In the genomic region with DNA sequence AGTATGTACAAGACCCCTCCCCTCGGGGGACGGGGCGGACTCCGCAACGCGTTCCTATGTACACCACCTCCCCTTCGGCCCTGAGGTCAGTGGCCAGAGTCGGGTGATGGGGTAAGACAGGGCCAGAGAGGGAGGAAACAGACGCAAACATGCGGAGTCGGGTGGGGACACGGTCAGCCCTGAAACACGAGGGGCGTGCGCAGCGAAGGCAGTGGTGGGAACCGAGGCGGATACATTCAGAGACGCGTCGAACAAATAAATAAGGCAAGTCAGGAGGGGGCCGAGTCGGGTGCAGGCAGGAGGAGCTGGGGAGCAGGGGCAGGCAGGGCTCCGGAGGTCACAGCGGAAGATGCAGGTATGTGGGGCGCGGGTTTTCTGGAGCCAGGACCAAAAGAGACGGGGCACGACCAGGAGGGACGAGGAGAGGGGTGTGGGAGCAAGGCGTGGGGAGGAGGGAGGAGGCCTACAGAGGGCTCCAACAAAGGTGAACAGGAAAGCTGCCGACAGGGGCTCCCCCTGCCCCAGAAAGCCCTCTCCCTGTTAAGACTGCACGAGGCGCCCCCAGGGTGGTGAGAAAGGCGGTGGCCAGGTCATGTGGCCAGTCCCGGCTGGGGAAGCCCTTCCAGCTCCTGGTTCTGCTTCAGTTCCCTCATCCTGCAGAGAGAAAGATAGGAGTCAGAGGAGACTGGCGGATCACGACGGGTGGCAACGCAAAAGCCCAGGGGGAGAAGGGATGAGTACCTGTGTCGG, we compare ENCODE assay signal across 1 cellular context.
A peak's percentile ranks its signal among the peaks of the same experiment; 100 is the strongest.
TF ChIP-seq lines count a peak whose summit lies in the region.

No MANE protein-coding gene starts in this region.

TF ChIP-seq in HepG2, 621 proteins besides CTCF, POLR2A, EP300 and RAD21 (continued from another document and continues in another):
- TF ChIP-seq, protein P1, sequence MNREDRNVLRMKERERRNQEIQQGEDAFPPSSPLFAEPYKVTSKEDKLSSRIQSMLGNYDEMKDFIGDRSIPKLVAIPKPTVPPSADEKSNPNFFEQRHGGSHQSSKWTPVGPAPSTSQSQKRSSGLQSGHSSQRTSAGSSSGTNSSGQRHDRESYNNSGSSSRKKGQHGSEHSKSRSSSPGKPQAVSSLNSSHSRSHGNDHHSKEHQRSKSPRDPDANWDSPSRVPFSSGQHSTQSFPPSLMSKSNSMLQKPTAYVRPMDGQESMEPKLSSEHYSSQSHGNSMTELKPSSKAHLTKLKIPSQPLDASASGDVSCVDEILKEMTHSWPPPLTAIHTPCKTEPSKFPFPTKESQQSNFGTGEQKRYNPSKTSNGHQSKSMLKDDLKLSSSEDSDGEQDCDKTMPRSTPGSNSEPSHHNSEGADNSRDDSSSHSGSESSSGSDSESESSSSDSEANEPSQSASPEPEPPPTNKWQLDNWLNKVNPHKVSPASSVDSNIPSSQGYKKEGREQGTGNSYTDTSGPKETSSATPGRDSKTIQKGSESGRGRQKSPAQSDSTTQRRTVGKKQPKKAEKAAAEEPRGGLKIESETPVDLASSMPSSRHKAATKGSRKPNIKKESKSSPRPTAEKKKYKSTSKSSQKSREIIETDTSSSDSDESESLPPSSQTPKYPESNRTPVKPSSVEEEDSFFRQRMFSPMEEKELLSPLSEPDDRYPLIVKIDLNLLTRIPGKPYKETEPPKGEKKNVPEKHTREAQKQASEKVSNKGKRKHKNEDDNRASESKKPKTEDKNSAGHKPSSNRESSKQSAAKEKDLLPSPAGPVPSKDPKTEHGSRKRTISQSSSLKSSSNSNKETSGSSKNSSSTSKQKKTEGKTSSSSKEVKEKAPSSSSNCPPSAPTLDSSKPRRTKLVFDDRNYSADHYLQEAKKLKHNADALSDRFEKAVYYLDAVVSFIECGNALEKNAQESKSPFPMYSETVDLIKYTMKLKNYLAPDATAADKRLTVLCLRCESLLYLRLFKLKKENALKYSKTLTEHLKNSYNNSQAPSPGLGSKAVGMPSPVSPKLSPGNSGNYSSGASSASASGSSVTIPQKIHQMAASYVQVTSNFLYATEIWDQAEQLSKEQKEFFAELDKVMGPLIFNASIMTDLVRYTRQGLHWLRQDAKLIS (CRISPR knock-in tag; IDR thresholded peaks at IDR 0.05): no peak
- TF ChIP-seq JARID2 (CRISPR knock-in tag; IDR thresholded peaks at IDR 0.05; ENCODE audit: insufficient replicate concordance): no peak
- TF ChIP-seq CEBPG (CRISPR knock-in tag; IDR thresholded peaks at IDR 0.05): no peak
- no peak for TF ChIP-seq PHF5A (CRISPR knock-in tag; IDR thresholded peaks at IDR 0.05; ENCODE audit: low read depth, unreplicated experiment)
- TF ChIP-seq ZNF660 (CRISPR knock-in tag; IDR thresholded peaks at IDR 0.05; ENCODE audit: borderline replicate concordance, low read depth): no peak
- TF ChIP-seq MTA1 (CRISPR knock-in tag; IDR thresholded peaks at IDR 0.05; ENCODE audit: borderline replicate concordance): no peak
- TF ChIP-seq, protein P2, sequence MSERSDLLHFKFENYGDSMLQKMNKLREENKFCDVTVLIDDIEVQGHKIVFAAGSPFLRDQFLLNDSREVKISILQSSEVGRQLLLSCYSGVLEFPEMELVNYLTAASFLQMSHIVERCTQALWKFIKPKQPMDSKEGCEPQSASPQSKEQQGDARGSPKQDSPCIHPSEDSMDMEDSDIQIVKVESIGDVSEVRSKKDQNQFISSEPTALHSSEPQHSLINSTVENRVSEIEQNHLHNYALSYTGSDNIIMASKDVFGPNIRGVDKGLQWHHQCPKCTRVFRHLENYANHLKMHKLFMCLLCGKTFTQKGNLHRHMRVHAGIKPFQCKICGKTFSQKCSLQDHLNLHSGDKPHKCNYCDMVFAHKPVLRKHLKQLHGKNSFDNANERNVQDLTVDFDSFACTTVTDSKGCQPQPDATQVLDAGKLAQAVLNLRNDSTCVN (CRISPR knock-in tag; IDR thresholded peaks at IDR 0.05; ENCODE audit: borderline replicate concordance): no peak
- TF ChIP-seq ZNF251 (CRISPR knock-in tag; IDR thresholded peaks at IDR 0.05): 0 out of 2 replicates have a peak, but pooled peaks have one; percentile 30
- TF ChIP-seq ZNF83 (CRISPR knock-in tag; IDR thresholded peaks at IDR 0.05; ENCODE audit: borderline replicate concordance): no peak
- no peak for TF ChIP-seq NRL (CRISPR knock-in tag; IDR thresholded peaks at IDR 0.05; ENCODE audit: borderline replicate concordance)
- no peak; the same call in 1 of the 2 replicates for TF ChIP-seq NR2F6 (IDR thresholded peaks at IDR 0.05)
- no peak; the same call in none of the 2 replicates for TF ChIP-seq NR2F6 (CRISPR knock-in tag; IDR thresholded peaks at IDR 0.05)
- no peak for TF ChIP-seq ATF1 (CRISPR knock-in tag; IDR thresholded peaks at IDR 0.05)
- TF ChIP-seq RBFOX2 (IDR thresholded peaks at IDR 0.05; ENCODE audit: low read depth, low read length): peak; percentile 69
- 0 out of 2 replicates have a peak, but pooled peaks have one; percentile 34 for TF ChIP-seq ZSCAN25 (CRISPR knock-in tag; IDR thresholded peaks at IDR 0.05)
- TF ChIP-seq ZMYM3 (CRISPR knock-in tag; IDR thresholded peaks at IDR 0.05): 0 out of 2 replicates have a peak, but pooled peaks have one; percentile 5
- TF ChIP-seq, protein P3, sequence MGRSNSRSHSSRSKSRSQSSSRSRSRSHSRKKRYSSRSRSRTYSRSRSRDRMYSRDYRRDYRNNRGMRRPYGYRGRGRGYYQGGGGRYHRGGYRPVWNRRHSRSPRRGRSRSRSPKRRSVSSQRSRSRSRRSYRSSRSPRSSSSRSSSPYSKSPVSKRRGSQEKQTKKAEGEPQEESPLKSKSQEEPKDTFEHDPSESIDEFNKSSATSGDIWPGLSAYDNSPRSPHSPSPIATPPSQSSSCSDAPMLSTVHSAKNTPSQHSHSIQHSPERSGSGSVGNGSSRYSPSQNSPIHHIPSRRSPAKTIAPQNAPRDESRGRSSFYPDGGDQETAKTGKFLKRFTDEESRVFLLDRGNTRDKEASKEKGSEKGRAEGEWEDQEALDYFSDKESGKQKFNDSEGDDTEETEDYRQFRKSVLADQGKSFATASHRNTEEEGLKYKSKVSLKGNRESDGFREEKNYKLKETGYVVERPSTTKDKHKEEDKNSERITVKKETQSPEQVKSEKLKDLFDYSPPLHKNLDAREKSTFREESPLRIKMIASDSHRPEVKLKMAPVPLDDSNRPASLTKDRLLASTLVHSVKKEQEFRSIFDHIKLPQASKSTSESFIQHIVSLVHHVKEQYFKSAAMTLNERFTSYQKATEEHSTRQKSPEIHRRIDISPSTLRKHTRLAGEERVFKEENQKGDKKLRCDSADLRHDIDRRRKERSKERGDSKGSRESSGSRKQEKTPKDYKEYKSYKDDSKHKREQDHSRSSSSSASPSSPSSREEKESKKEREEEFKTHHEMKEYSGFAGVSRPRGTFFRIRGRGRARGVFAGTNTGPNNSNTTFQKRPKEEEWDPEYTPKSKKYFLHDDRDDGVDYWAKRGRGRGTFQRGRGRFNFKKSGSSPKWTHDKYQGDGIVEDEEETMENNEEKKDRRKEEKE (IDR thresholded peaks at IDR 0.05): no peak
- no peak for TF ChIP-seq PRMT3 (CRISPR knock-in tag; IDR thresholded peaks at IDR 0.05; ENCODE audit: borderline replicate concordance, low read depth)
- TF ChIP-seq SOX5 (CRISPR knock-in tag; IDR thresholded peaks at IDR 0.05; ENCODE audit: borderline replicate concordance): 0 out of 2 replicates have a peak, but pooled peaks have one; percentile 4
- 0 out of 2 replicates have a peak, but pooled peaks have one; percentile 7 for TF ChIP-seq ZFX (CRISPR knock-in tag; IDR thresholded peaks at IDR 0.05; ENCODE audit: low read depth)
- TF ChIP-seq RBM39 (IDR thresholded peaks at IDR 0.05; ENCODE audit: low read depth, low read length, poor library complexity, severe bottlenecking): no peak
- no peak for TF ChIP-seq RAD51 (IDR thresholded peaks at IDR 0.05; ENCODE audit: borderline replicate concordance)
- TF ChIP-seq, protein P4, sequence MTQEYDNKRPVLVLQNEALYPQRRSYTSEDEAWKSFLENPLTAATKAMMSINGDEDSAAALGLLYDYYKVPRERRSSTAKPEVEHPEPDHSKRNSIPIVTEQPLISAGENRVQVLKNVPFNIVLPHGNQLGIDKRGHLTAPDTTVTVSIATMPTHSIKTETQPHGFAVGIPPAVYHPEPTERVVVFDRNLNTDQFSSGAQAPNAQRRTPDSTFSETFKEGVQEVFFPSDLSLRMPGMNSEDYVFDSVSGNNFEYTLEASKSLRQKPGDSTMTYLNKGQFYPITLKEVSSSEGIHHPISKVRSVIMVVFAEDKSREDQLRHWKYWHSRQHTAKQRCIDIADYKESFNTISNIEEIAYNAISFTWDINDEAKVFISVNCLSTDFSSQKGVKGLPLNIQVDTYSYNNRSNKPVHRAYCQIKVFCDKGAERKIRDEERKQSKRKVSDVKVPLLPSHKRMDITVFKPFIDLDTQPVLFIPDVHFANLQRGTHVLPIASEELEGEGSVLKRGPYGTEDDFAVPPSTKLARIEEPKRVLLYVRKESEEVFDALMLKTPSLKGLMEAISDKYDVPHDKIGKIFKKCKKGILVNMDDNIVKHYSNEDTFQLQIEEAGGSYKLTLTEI (CRISPR knock-in tag; conservative IDR thresholded peaks at IDR 0.05): no peak
- no peak for TF ChIP-seq ZNF598 (CRISPR knock-in tag; IDR thresholded peaks at IDR 0.05; ENCODE audit: borderline replicate concordance)
- TF ChIP-seq KDM5A (IDR thresholded peaks at IDR 0.05; ENCODE audit: borderline replicate concordance, low read length): no peak
- no peak for TF ChIP-seq ATM (IDR thresholded peaks at IDR 0.05; ENCODE audit: borderline replicate concordance)
- TF ChIP-seq ZNF790 (CRISPR knock-in tag; IDR thresholded peaks at IDR 0.05; ENCODE audit: borderline replicate concordance): no peak
- TF ChIP-seq POLR2G (IDR thresholded peaks at IDR 0.05; ENCODE audit: low read depth, low read length): peak; percentile 56
- TF ChIP-seq, protein P5, sequence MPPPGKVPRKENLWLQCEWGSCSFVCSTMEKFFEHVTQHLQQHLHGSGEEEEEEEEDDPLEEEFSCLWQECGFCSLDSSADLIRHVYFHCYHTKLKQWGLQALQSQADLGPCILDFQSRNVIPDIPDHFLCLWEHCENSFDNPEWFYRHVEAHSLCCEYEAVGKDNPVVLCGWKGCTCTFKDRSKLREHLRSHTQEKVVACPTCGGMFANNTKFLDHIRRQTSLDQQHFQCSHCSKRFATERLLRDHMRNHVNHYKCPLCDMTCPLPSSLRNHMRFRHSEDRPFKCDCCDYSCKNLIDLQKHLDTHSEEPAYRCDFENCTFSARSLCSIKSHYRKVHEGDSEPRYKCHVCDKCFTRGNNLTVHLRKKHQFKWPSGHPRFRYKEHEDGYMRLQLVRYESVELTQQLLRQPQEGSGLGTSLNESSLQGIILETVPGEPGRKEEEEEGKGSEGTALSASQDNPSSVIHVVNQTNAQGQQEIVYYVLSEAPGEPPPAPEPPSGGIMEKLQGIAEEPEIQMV (CRISPR knock-in tag; IDR thresholded peaks at IDR 0.05; ENCODE audit: low read depth): no peak
- TF ChIP-seq ZNF558 (CRISPR knock-in tag; IDR thresholded peaks at IDR 0.05; ENCODE audit: borderline replicate concordance): peak; percentile 58; the same call in 1 of the 2 replicates
- no peak for TF ChIP-seq RFX5 (IDR thresholded peaks at IDR 0.05; ENCODE audit: low read depth, low read length)
- 0 out of 2 replicates have a peak, but pooled peaks have one; percentile 67 for TF ChIP-seq HOXA7 (CRISPR knock-in tag; IDR thresholded peaks at IDR 0.05)
- TF ChIP-seq SAP130 (CRISPR knock-in tag; IDR thresholded peaks at IDR 0.05; ENCODE audit: low read depth): peak; percentile 54; the same call in 1 of the 2 replicates
- no peak; the same call in none of the 2 replicates for TF ChIP-seq WIZ (CRISPR knock-in tag; IDR thresholded peaks at IDR 0.05)
- no peak for TF ChIP-seq SOX6 (IDR thresholded peaks at IDR 0.05)
- no peak for TF ChIP-seq SOX6 (CRISPR knock-in tag; IDR thresholded peaks at IDR 0.05)
- no peak for TF ChIP-seq POLR2AphosphoS2 (IDR thresholded peaks at IDR 0.05; ENCODE audit: low read depth, low read length)
- TF ChIP-seq HDAC1 (CRISPR knock-in tag; IDR thresholded peaks at IDR 0.05): peak; percentile 24; the same call in 1 of the 2 replicates
- TF ChIP-seq TARDBP (CRISPR knock-in tag; IDR thresholded peaks at IDR 0.05): no peak
- TF ChIP-seq NAIF1 (CRISPR knock-in tag; IDR thresholded peaks at IDR 0.05; ENCODE audit: borderline replicate concordance): peak; percentile 47; the same call in 1 of the 2 replicates
- TF ChIP-seq, protein P6, sequence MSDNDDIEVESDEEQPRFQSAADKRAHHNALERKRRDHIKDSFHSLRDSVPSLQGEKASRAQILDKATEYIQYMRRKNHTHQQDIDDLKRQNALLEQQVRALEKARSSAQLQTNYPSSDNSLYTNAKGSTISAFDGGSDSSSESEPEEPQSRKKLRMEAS (IDR thresholded peaks at IDR 0.05): peak; percentile 58
- TF ChIP-seq, protein P7, sequence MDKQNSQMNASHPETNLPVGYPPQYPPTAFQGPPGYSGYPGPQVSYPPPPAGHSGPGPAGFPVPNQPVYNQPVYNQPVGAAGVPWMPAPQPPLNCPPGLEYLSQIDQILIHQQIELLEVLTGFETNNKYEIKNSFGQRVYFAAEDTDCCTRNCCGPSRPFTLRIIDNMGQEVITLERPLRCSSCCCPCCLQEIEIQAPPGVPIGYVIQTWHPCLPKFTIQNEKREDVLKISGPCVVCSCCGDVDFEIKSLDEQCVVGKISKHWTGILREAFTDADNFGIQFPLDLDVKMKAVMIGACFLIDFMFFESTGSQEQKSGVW (CRISPR knock-in tag; IDR thresholded peaks at IDR 0.05; ENCODE audit: borderline replicate concordance): no peak
- TF ChIP-seq, protein P8, sequence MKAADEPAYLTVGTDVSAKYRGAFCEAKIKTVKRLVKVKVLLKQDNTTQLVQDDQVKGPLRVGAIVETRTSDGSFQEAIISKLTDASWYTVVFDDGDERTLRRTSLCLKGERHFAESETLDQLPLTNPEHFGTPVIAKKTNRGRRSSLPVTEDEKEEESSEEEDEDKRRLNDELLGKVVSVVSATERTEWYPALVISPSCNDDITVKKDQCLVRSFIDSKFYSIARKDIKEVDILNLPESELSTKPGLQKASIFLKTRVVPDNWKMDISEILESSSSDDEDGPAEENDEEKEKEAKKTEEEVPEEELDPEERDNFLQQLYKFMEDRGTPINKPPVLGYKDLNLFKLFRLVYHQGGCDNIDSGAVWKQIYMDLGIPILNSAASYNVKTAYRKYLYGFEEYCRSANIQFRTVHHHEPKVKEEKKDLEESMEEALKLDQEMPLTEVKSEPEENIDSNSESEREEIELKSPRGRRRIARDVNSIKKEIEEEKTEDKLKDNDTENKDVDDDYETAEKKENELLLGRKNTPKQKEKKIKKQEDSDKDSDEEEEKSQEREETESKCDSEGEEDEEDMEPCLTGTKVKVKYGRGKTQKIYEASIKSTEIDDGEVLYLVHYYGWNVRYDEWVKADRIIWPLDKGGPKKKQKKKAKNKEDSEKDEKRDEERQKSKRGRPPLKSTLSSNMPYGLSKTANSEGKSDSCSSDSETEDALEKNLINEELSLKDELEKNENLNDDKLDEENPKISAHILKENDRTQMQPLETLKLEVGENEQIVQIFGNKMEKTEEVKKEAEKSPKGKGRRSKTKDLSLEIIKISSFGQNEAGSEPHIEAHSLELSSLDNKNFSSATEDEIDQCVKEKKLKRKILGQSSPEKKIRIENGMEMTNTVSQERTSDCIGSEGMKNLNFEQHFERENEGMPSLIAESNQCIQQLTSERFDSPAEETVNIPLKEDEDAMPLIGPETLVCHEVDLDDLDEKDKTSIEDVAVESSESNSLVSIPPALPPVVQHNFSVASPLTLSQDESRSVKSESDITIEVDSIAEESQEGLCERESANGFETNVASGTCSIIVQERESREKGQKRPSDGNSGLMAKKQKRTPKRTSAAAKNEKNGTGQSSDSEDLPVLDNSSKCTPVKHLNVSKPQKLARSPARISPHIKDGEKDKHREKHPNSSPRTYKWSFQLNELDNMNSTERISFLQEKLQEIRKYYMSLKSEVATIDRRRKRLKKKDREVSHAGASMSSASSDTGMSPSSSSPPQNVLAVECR (CRISPR knock-in tag; IDR thresholded peaks at IDR 0.05; ENCODE audit: borderline replicate concordance): peak; percentile 72; the same call in 1 of the 2 replicates
- TF ChIP-seq FOXM1 (CRISPR knock-in tag; IDR thresholded peaks at IDR 0.05): no peak
- TF ChIP-seq ZNF616 (CRISPR knock-in tag; IDR thresholded peaks at IDR 0.05; ENCODE audit: low read depth): no peak; the same call in 1 of the 2 replicates
